11 cellular contexts compared by ENCODE assay signal in genomic region chr1:114154963-114155322, GRCh38. TPM values are rescaled to one million over a fixed set of nuclear protein-coding genes. Genes with fewer than 3 reads are reported as not detected.
DNase-seq lines count a peak whose midpoint lies in the region; ATAC-seq and TF ChIP-seq lines count a peak whose summit lies in the region.
"Had no signal": no experiment of that assay in that cellular context is flagged by ENCODE, and none has a peak within 500 bp of the region (broad histone marks: within the 10 kb centered on the region; RNA-seq: fewer than 3 reads in every experiment).

No MANE protein-coding gene starts in this region.

- peak; percentile 8 for TF ChIP-seq CTCF in neural progenitor cell (IDR thresholded peaks at IDR 0.05)

- H3K4me1 ChIP-seq in neural progenitor cell = peaks cover 32% of the 10 kb centered on the region

- peak; percentile 31 for ATAC-seq in effector memory CD8-positive, alpha-beta T cell (replicated peaks)
- no peak for ATAC-seq in HG03439 (IDR thresholded peaks at IDR 0.05; ENCODE audit: unreplicated experiment)

- H3F3A ChIP-seq in neural progenitor cell (ENCODE audit: low read depth) = peaks cover 21% of the 10 kb centered on the region

- H3K4me1 Mint-ChIP-seq in effector memory CD8-positive, alpha-beta T cell (ENCODE audit: low read depth in 2 of 2) = peaks cover 5 to 17% of the 10 kb centered on the region in 2 donors
- peaks cover 25% of the 10 kb centered on the region for H3K4me1 Mint-ChIP-seq in neural progenitor cell

- peaks cover 46% of the 10 kb centered on the region for H4K20me1 ChIP-seq in neural progenitor cell (ENCODE audit: low read depth)

- no peak overlapping the region for H3K27ac Mint-ChIP-seq in effector memory CD8-positive, alpha-beta T cell
- no peak overlapping the region for H3K27ac Mint-ChIP-seq in neural progenitor cell

- H3K27ac ChIP-seq in neural progenitor cell = no peak overlapping the region
- H3K27ac ChIP-seq: skin epidermis had no signal

- H3K27me3 ChIP-seq in MG63 (peaks cover 65% of the 10 kb centered on the region), neural progenitor cell (peaks cover 27% of the 10 kb centered on the region)

- peaks cover 55 to 72% of the 10 kb centered on the region in 2 donors for H3K27me3 Mint-ChIP-seq in effector memory CD8-positive, alpha-beta T cell
- peaks cover 34% of the 10 kb centered on the region for H3K27me3 Mint-ChIP-seq in neural progenitor cell (ENCODE audit: insufficient read depth, low read depth)

- H3K9me3 Mint-ChIP-seq in effector memory CD8-positive, alpha-beta T cell = no peaks in the 10 kb centered on the region
- no peaks in the 10 kb centered on the region for H3K9me3 Mint-ChIP-seq in neural progenitor cell

- H3K9me3 ChIP-seq in MG63 = no peaks in the 10 kb centered on the region
- no peaks in the 10 kb centered on the region for H3K9me3 ChIP-seq in neural progenitor cell (ENCODE audit: low read depth)

- DNase-seq in NCI-H82 (lab: John Stamatoyannopoulos, UW) = peak; percentile 39
- no peak for DNase-seq in NCI-H82 treated with DMSO at 0.1 percent for 48 hours (lab: John Stamatoyannopoulos, UW; ENCODE audit: unreplicated experiment)
- peak; percentile 63 for DNase-seq in MG63
- DNase-seq in effector memory CD8-positive, alpha-beta T cell = peak in 2 of 3 experiments; percentile 8 to 14
- peak; percentile 86 for DNase-seq in neural progenitor cell (ENCODE audit: low spot score)
- no peak for DNase-seq in SKM-1 (lab: John Stamatoyannopoulos, UW; ENCODE audit: unreplicated experiment)
- no peak for DNase-seq in NK-92 (lab: John Stamatoyannopoulos, UW; ENCODE audit: unreplicated experiment)
- DNase-seq: NCI-H1048, T-helper 1 cell had no signal

- H3K36me3 ChIP-seq in MG63 = no peaks in the 10 kb centered on the region
- no peaks in the 10 kb centered on the region for H3K36me3 ChIP-seq in neural progenitor cell

- H3K36me3 Mint-ChIP-seq in effector memory CD8-positive, alpha-beta T cell (ENCODE audit: insufficient read depth) = no peaks in the 10 kb centered on the region
- H3K36me3 Mint-ChIP-seq in neural progenitor cell = no peaks in the 10 kb centered on the region

- H3K4me3 ChIP-seq in MG63 (no peak overlapping the region), neural progenitor cell (no peak overlapping the region)
- H3K4me3 ChIP-seq: skin epidermis had no signal

- H3K4me2 ChIP-seq in neural progenitor cell = no peak overlapping the region

- no peak overlapping the region for H3K9ac ChIP-seq in neural progenitor cell

- H2AFZ ChIP-seq in neural progenitor cell (replicated peaks) = no peak overlapping the region

- H3K79me2 ChIP-seq in neural progenitor cell (ENCODE audit: low read depth) = peaks cover 27% of the 10 kb centered on the region

- H3K4me3 Mint-ChIP-seq in effector memory CD8-positive, alpha-beta T cell = peak overlapping the region; percentile 71 to 81
- H3K4me3 Mint-ChIP-seq in neural progenitor cell = peak overlapping the region; percentile 43

RNA-seq across cellular contexts. Expression of gene SYT6, which starts 1.3 kb away (rescaled TPM):
- not detected in 2 replicates for total RNA-seq in MG63 (2014; rRNA removed; shearing (Covaris generic); ENCODE audit: low replicate concordance)
- total RNA-seq in neural progenitor cell (ENCODE audit: low replicate concordance) = 8.1 and 13.6 TPM in 2 replicates

Comparison
In these comparisons a context has a peak if more than half of its experiments do, and no peak if none do; other contexts are left out.
1. DNase-seq: peak in NCI-H82 (single experiment), MG63 (single experiment), effector memory CD8-positive, alpha-beta T cell (2 of 3) and neural progenitor cell (single experiment); none in NCI-H82 treated with DMSO at 0.1 percent for 48 hours (single experiment), SKM-1 (single experiment) and NK-92 (single experiment).